16 cellular contexts compared by ENCODE assay signal in genomic region chr19:28577199-28577598, GRCh38.
"Had no signal": no experiment of that assay in that cellular context is flagged by ENCODE, and none has a peak within 500 bp of the region (broad histone marks: within the 10 kb centered on the region; RNA-seq: fewer than 3 reads in every experiment).

No MANE protein-coding gene starts in this region.

- H3K9me3 ChIP-seq: breast epithelium, heart right ventricle, mucosa of descending colon, upper lobe of left lung had no signal

- H3K27me3 ChIP-seq: breast epithelium, upper lobe of left lung had no signal

- H3K4me2 ChIP-seq: smooth muscle cell had no signal

- ATAC-seq: effector memory CD8-positive, alpha-beta T cell; heart right ventricle; left lobe of liver; mucosa of descending colon; naive thymus-derived CD8-positive, alpha-beta T cell; stimulated activated naive CD8-positive, alpha-beta T cell treated with anti-CD3 and anti-CD28 coated beads, Interleukin-15, Interleukin-2, amounts not matched to agents 100 U/mL and 50 U/mL, for 24 hours had no signal

- DNase-seq: activated CD4-positive, CD25-positive, alpha-beta regulatory T cell treated with anti-CD3 and anti-CD28 coated beads, Interleukin-2, amount 50 U/mL, for 72 hours; activated naive CD4-positive, alpha-beta T cell; activated naive CD8-positive, alpha-beta T cell treated with anti-CD3 and anti-CD28 coated beads, Interleukin-2, amount 10 ng/mL, durations not matched to agents 7 days and 5 days; aorta; cerebellar nuclear complex; effector memory CD8-positive, alpha-beta T cell; heart right ventricle; islet precursor cell; mucosa of descending colon; naive thymus-derived CD8-positive, alpha-beta T cell; retina; stimulated activated naive CD8-positive, alpha-beta T cell treated with anti-CD3 and anti-CD28 coated beads, Interleukin-15, Interleukin-2, amounts not matched to agents 100 U/mL and 50 U/mL, for 24 hours; upper lobe of left lung had no signal

- H3K36me3 ChIP-seq: breast epithelium, heart right ventricle, upper lobe of left lung had no signal

- H3K27ac ChIP-seq: breast epithelium, heart right ventricle, upper lobe of left lung had no signal

- H3K4me3 ChIP-seq: breast epithelium, heart right ventricle, mucosa of descending colon, smooth muscle cell, upper lobe of left lung had no signal

- H3K4me1 ChIP-seq: breast epithelium, heart right ventricle, upper lobe of left lung had no signal
